Comparison of ENCODE assay signal across 12 cellular contexts in genomic region chr17:42530952-42531454, GRCh38. TPM values are rescaled to one million over a fixed set of nuclear protein-coding genes. Genes with fewer than 3 reads are reported as not detected.
A peak's percentile ranks its signal among the peaks of the same experiment; 100 is the strongest.
DNase-seq lines count a peak whose midpoint lies in the region; ATAC-seq and TF ChIP-seq lines count a peak whose summit lies in the region.
"Had no signal": no experiment of that assay in that cellular context is flagged by ENCODE, and none has a peak within 500 bp of the region (broad histone marks: within the 10 kb centered on the region; RNA-seq: fewer than 3 reads in every experiment).

No MANE protein-coding gene starts in this region.

- no peak for ATAC-seq in stimulated activated effector memory CD8-positive, alpha-beta T cell treated with anti-CD3 and anti-CD28 coated beads, Interleukin-12 subunit alpha, Interleukin-12 subunit beta, amount 100 ng/mL, for 72 hours
- ATAC-seq in HG03108 (IDR thresholded peaks at IDR 0.05; ENCODE audit: unreplicated experiment), result no peak

- H3K36me3 Mint-ChIP-seq in stimulated activated effector memory CD8-positive, alpha-beta T cell treated with anti-CD3 and anti-CD28 coated beads, Interleukin-12 subunit alpha, Interleukin-12 subunit beta, amount 100 ng/mL, for 72 hours, result no peaks in the 10 kb centered on the region
- H3K36me3 Mint-ChIP-seq: neural progenitor cell had no signal

- peak overlapping the region; percentile 67 for H3K4me3 Mint-ChIP-seq in stimulated activated effector memory CD8-positive, alpha-beta T cell treated with anti-CD3 and anti-CD28 coated beads, Interleukin-12 subunit alpha, Interleukin-12 subunit beta, amount 100 ng/mL, for 72 hours

- DNase-seq in NCI-H345 (lab: John Stamatoyannopoulos, UW) (peak; percentile 30), NCI-H345 treated with DMSO at 0.1 percent for 48 hours (lab: John Stamatoyannopoulos, UW; ENCODE audit: unreplicated experiment) (no peak), NCI-H774 (lab: John Stamatoyannopoulos, UW) (peak; percentile 66), fibroblast of villous mesenchyme (ENCODE audit: low read depth) (peak; percentile 67), NCI-H1694 (lab: John Stamatoyannopoulos, UW) (no peak), mucosa of gallbladder (ENCODE audit: low spot score) (no peak)
- no peak for DNase-seq in stimulated activated effector memory CD8-positive, alpha-beta T cell treated with anti-CD3 and anti-CD28 coated beads, Interleukin-12 subunit alpha, Interleukin-12 subunit beta, amount 100 ng/mL, for 72 hours (ENCODE audit: low spot score in 2 of 2)
- DNase-seq: activated T-cell treated with anti-CD3 and anti-CD28 coated beads, Interleukin-2, amount 50 U/mL, for 72 hours; cortex of kidney; NCI-H226 had no signal

- H3K4me3 ChIP-seq in fibroblast of villous mesenchyme (ENCODE audit: low read depth, low read length), result no peak overlapping the region

- H3K9me3 Mint-ChIP-seq in stimulated activated effector memory CD8-positive, alpha-beta T cell treated with anti-CD3 and anti-CD28 coated beads, Interleukin-12 subunit alpha, Interleukin-12 subunit beta, amount 100 ng/mL, for 72 hours, result no peaks in the 10 kb centered on the region
- H3K9me3 Mint-ChIP-seq: activated T-cell treated with anti-CD3 and anti-CD28 coated beads, Interleukin-2, amount 50 U/mL, for 72 hours; neural progenitor cell had no signal

- H3K27ac Mint-ChIP-seq in stimulated activated effector memory CD8-positive, alpha-beta T cell treated with anti-CD3 and anti-CD28 coated beads, Interleukin-12 subunit alpha, Interleukin-12 subunit beta, amount 100 ng/mL, for 72 hours, result no peak overlapping the region
- H3K27ac Mint-ChIP-seq: neural progenitor cell had no signal

- TF ChIP-seq CTCF in fibroblast of villous mesenchyme (IDR thresholded peaks at IDR 0.05; ENCODE audit: insufficient read depth, low read depth, low read length), result no peak

- H3K4me1 Mint-ChIP-seq in stimulated activated effector memory CD8-positive, alpha-beta T cell treated with anti-CD3 and anti-CD28 coated beads, Interleukin-12 subunit alpha, Interleukin-12 subunit beta, amount 100 ng/mL, for 72 hours, result peaks cover 40% of the 10 kb centered on the region

RNA-seq across cellular contexts. Expression of gene NAGLU, which starts 5.0 kb away (rescaled TPM):
- total RNA-seq in fibroblast of villous mesenchyme (28.5 and 35.1 TPM in 2 replicates), mucosa of gallbladder (51.1 TPM)

RNA-seq across cellular contexts. Expression of gene HSD17B1, which starts 21.7 kb away (rescaled TPM):
- total RNA-seq in fibroblast of villous mesenchyme (3.5 and 11.9 TPM in 2 replicates), mucosa of gallbladder (2.4 TPM)

RNA-seq across cellular contexts. Expression of gene COASY, which starts 30.9 kb away (rescaled TPM):
- total RNA-seq in fibroblast of villous mesenchyme, result 18.0 and 22.0 TPM in 2 replicates
- total RNA-seq in mucosa of gallbladder, result 84.1 TPM

RNA-seq across cellular contexts. Expression of gene MLX, which starts 35.9 kb away (rescaled TPM):
- total RNA-seq in fibroblast of villous mesenchyme (31.2 and 47.5 TPM in 2 replicates), mucosa of gallbladder (54.0 TPM)

RNA-seq across cellular contexts. Expression of gene PSMC3IP, which starts 46.5 kb away (rescaled TPM):
- total RNA-seq in fibroblast of villous mesenchyme (3.9 and 4.8 TPM in 2 replicates), mucosa of gallbladder (5.1 TPM)

Comparison
In these comparisons a context has a peak if more than half of its experiments do, and no peak if none do; other contexts are left out.
1. DNase-seq: peak in NCI-H345 (single experiment), NCI-H774 (single experiment) and fibroblast of villous mesenchyme (single experiment); none in NCI-H345 treated with DMSO at 0.1 percent for 48 hours (single experiment), stimulated activated effector memory CD8-positive, alpha-beta T cell treated with anti-CD3 and anti-CD28 coated beads, Interleukin-12 subunit alpha, Interleukin-12 subunit beta, amount 100 ng/mL, for 72 hours (0 of 2), NCI-H1694 (single experiment) and mucosa of gallbladder (single experiment).